ENCODE assay signal across 8 cellular contexts in genomic region chr9:128340691-128341434, GRCh38. TPM values are rescaled to one million over a fixed set of nuclear protein-coding genes. Genes with fewer than 3 reads are reported as not detected.
DNase-seq lines count a peak whose midpoint lies in the region; ATAC-seq and TF ChIP-seq lines count a peak whose summit lies in the region.

No MANE protein-coding gene starts in this region.

- no peak for DNase-seq in AG04450 (ENCODE audit: low read depth, low spot score)
- DNase-seq in HuH-7 (ENCODE audit: low spot score): peak; percentile 45
- no peak for DNase-seq in ascending aorta (ENCODE audit: low spot score in 2 of 2)
- DNase-seq in left colon: peak in 1 of 2 donors; percentile 49
- no peak for DNase-seq in NCI-H187 (lab: John Stamatoyannopoulos, UW)
- no peak for DNase-seq in NCI-H187 treated with DMSO at 0.1 percent for 48 hours (lab: John Stamatoyannopoulos, UW)

- intact Hi-C loops in ascending aorta (cut with DNase I): loop anchor here (1.0 kb wide), 2 partner anchors 19 to 46 kb away; partner anchors contain the start of genes COQ4 and TRUB2
- intact Hi-C loops in left colon (cut with DNase I, micrococcal nuclease): no loop called here

- no peak for TF ChIP-seq CTCF in AG04450 (IDR thresholded peaks at IDR 0.05; ENCODE audit: low read depth, low read length)
- TF ChIP-seq CTCF in ascending aorta (IDR thresholded peaks at IDR 0.05): no peak

- H3K36me3 ChIP-seq in ascending aorta (peaks cover 30 to 34% of the 10 kb centered on the region in 2 donors), stomach smooth muscle (ENCODE audit: control insufficient read depth in 2 of 2, insufficient read depth in 2 of 2, low read length in 2 of 2) (peaks cover 10 to 25% of the 10 kb centered on the region in 2 donors)

- H3K27ac ChIP-seq in AG04450 (ENCODE audit: low read depth, low read length): peak overlapping the region; percentile 11
- H3K27ac ChIP-seq in ascending aorta: peak overlapping the region; percentile 56 to 74
- no peak overlapping the region for H3K27ac ChIP-seq in stomach smooth muscle (ENCODE audit: low read length)

- H3K9me3 ChIP-seq in AG04450 (ENCODE audit: control insufficient read depth, insufficient read depth, low read length) (no peaks in the 10 kb centered on the region), ascending aorta (no peaks in the 10 kb centered on the region), stomach smooth muscle (ENCODE audit: control insufficient read depth in 2 of 2, low read length in 2 of 2) (no peaks in the 10 kb centered on the region)

- peak overlapping the region; percentile 78 for H3K4me3 ChIP-seq in AG04450 (ENCODE audit: low read depth, low read length)
- H3K4me3 ChIP-seq in ascending aorta: peak overlapping the region; percentile 83
- peak overlapping the region; percentile 48 to 83 for H3K4me3 ChIP-seq in stomach smooth muscle (ENCODE audit: low read length in 2 of 2)

- POLR2A ChIA-PET in AG04450 (lab: Yijun Ruan, JAX): interaction anchor here (1.1 kb wide), 2 partner anchors 21 to 46 kb away, joined by 3 to 4 read pairs; no protein-coding TSS in a partner anchor

- ATAC-seq in GM19351 (IDR thresholded peaks at IDR 0.05; ENCODE audit: unreplicated experiment) (peak; percentile 34), left colon (peak; percentile 18)

- H3K4me1 ChIP-seq in ascending aorta: peaks cover 0 to 6% of the 10 kb centered on the region in 2 donors
- peaks cover 17% of the 10 kb centered on the region for H3K4me1 ChIP-seq in stomach smooth muscle (ENCODE audit: control insufficient read depth, insufficient read depth, low read length)

- H3K27me3 ChIP-seq in AG04450 (ENCODE audit: control insufficient read depth, insufficient read depth, low read length) (no peaks in the 10 kb centered on the region), ascending aorta (no peaks in the 10 kb centered on the region), stomach smooth muscle (ENCODE audit: control insufficient read depth in 1 of 2, insufficient read depth in 2 of 2, low read length in 2 of 2) (no peaks in the 10 kb centered on the region)

- CTCF ChIA-PET in AG04450 (lab: Charles Lee): interaction anchor here (0.6 to 1.5 kb wide), 12 partner anchors 11 to 210 kb away, joined by 3 to 8 read pairs (median 5); no protein-coding TSS in a partner anchor

- H3K9ac ChIP-seq in stomach smooth muscle (ENCODE audit: low read length in 2 of 2): peak overlapping the region; percentile 69 to 79

RNA-seq across cellular contexts. Expression of gene SLC27A4, which starts 0.5 kb away (rescaled TPM):
- 7.7 and 9.4 TPM in 2 replicates for polyA plus RNA-seq in AG04450 (2011; rRNA removed)
- polyA minus RNA-seq in AG04450 (2011; rRNA and poly(A)+ RNA removed): 13.0 and 17.9 TPM in 2 replicates
- 16.6 TPM for total RNA-seq in ascending aorta
- 10 to 100 TPM; 46.0 to 58.2 TPM for total RNA-seq in left colon

RNA-seq across cellular contexts. Expression of gene COQ4, which starts 18.2 kb away (rescaled TPM):
- polyA plus RNA-seq in AG04450 (2011; rRNA removed): 19.0 and 24.8 TPM in 2 replicates
- 15.4 and 26.2 TPM in 2 replicates for polyA minus RNA-seq in AG04450 (2011; rRNA and poly(A)+ RNA removed)
- 11.4 TPM for total RNA-seq in ascending aorta
- 10 to 100 TPM; 51.1 to 64.4 TPM for total RNA-seq in left colon

RNA-seq across cellular contexts. Expression of gene TRUB2, which starts 18.6 kb away (rescaled TPM):
- 15.1 and 20.7 TPM in 2 replicates for polyA plus RNA-seq in AG04450 (2011; rRNA removed)
- 26.2 and 36.7 TPM in 2 replicates for polyA minus RNA-seq in AG04450 (2011; rRNA and poly(A)+ RNA removed)
- total RNA-seq in ascending aorta: 10.2 TPM
- 10 to 100 TPM; 22.5 to 28.7 TPM for total RNA-seq in left colon

RNA-seq across cellular contexts. Expression of gene URM1, which starts 30.3 kb away (rescaled TPM):
- 44.7 and 65.1 TPM in 2 replicates for polyA plus RNA-seq in AG04450 (2011; rRNA removed)
- polyA minus RNA-seq in AG04450 (2011; rRNA and poly(A)+ RNA removed): 34.3 and 47.8 TPM in 2 replicates
- total RNA-seq in ascending aorta: 37.5 TPM
- 10 to 100 TPM; 50.9 to 69.3 TPM for total RNA-seq in left colon
